8 cellular contexts compared by ENCODE assay signal in genomic region chr16:72501739-72502653, GRCh38.
A peak's percentile ranks its signal among the peaks of the same experiment; 100 is the strongest.
DNase-seq lines count a peak whose midpoint lies in the region; ATAC-seq and TF ChIP-seq lines count a peak whose summit lies in the region.

No MANE protein-coding gene starts in this region.

- no peaks in the 10 kb centered on the region for H3K4me1 Mint-ChIP-seq in stimulated activated effector memory CD8-positive, alpha-beta T cell treated with anti-CD3 and anti-CD28 coated beads, Interleukin-12 subunit alpha, Interleukin-12 subunit beta, amount 100 ng/mL, for 72 hours

- no peaks in the 10 kb centered on the region for H3K9me3 Mint-ChIP-seq in stimulated activated effector memory CD8-positive, alpha-beta T cell treated with anti-CD3 and anti-CD28 coated beads, Interleukin-12 subunit alpha, Interleukin-12 subunit beta, amount 100 ng/mL, for 72 hours

- H4K20me1 ChIP-seq in SK-N-SH (ENCODE audit: insufficient read depth) = no peaks in the 10 kb centered on the region

- no peaks in the 10 kb centered on the region for H3K9me2 ChIP-seq in SK-N-SH

- POLR2A ChIA-PET in HEK293 (lab: Yijun Ruan, JAX) (no interaction called here), SK-N-SH (lab: Yijun Ruan, JAX) (no interaction called here)

- ATAC-seq in left lobe of liver = peak; percentile 88
- ATAC-seq in stimulated activated effector memory CD8-positive, alpha-beta T cell treated with anti-CD3 and anti-CD28 coated beads, Interleukin-12 subunit alpha, Interleukin-12 subunit beta, amount 100 ng/mL, for 72 hours = peak; percentile 62

- H3K4me3 Mint-ChIP-seq in stimulated activated effector memory CD8-positive, alpha-beta T cell treated with anti-CD3 and anti-CD28 coated beads, Interleukin-12 subunit alpha, Interleukin-12 subunit beta, amount 100 ng/mL, for 72 hours = no peak overlapping the region

- no peaks in the 10 kb centered on the region for H3K79me2 ChIP-seq in SK-N-SH (ENCODE audit: insufficient read depth)

- H3K4me1 ChIP-seq in HEK293 (ENCODE audit: control insufficient read depth, insufficient read depth, low read length) (no peaks in the 10 kb centered on the region), SK-N-SH (ENCODE audit: control insufficient read depth in 1 of 2, insufficient read depth in 2 of 2, low read depth in 1 of 2, low read length in 1 of 2) (peaks cover 0 to 16% of the 10 kb centered on the region in 2 experiments; a peak in 1 of 4 replicates)

- no peak overlapping the region for H3K4me2 ChIP-seq in SK-N-SH

- H3K36me3 ChIP-seq in HEK293 (ENCODE audit: control insufficient read depth in 2 of 2, insufficient read depth in 1 of 2, low read length in 2 of 2) (no peaks in the 10 kb centered on the region), SK-N-SH (replicated peaks in 1 of 2; ENCODE audit: control insufficient read depth in 1 of 2, insufficient read depth in 2 of 2, low read length in 1 of 2) (no peaks in the 10 kb centered on the region)

- no peak for TF ChIP-seq EP300 in SK-N-SH (IDR thresholded peaks at IDR 0.05; ENCODE audit: borderline replicate concordance in 1 of 2, low read depth in 1 of 2, low read length in 1 of 2)

- no peaks in the 10 kb centered on the region for H3K9me3 ChIP-seq in HEK293 (ENCODE audit: control insufficient read depth, insufficient read depth, low read depth, low read length)
- H3K9me3 ChIP-seq in SK-N-SH = no peaks in the 10 kb centered on the region

- H3K9ac ChIP-seq in SK-N-SH = no peak overlapping the region

- peak; percentile 99 for TF ChIP-seq RAD21 in SK-N-SH (IDR thresholded peaks at IDR 0.05; ENCODE audit: low read length)

- no peaks in the 10 kb centered on the region for H3F3A ChIP-seq in SK-N-SH (replicated peaks; ENCODE audit: insufficient read depth)

- H3K4me3 ChIP-seq in HEK293 (ENCODE audit: low read depth, low read length) (no peak overlapping the region), SK-N-SH (ENCODE audit: low read depth in 2 of 2, low read length in 1 of 2) (no peak overlapping the region; a peak in 1 of 4 replicates), coronary artery (no peak overlapping the region)

- CTCF ChIA-PET in HEK293 (lab: Yijun Ruan, JAX) (interaction anchor here (0.5 to 2.0 kb wide), 12 partner anchors 8 to 1376 kb away, joined by 3 to 9 read pairs (median 4); no protein-coding TSS in a partner anchor), SK-N-SH (lab: Yijun Ruan, JAX) (interaction anchor here (0.6 to 2.6 kb wide), 26 partner anchors 10 to 1533 kb away, joined by 3 to 9 read pairs (median 3); no protein-coding TSS in a partner anchor)

- H3K27ac ChIP-seq in HEK293 (ENCODE audit: extremely low read depth, low read depth, low read length) = no peak overlapping the region
- peak overlapping the region in 1 of 2 experiments; percentile 69; a peak in 2 of 4 replicates for H3K27ac ChIP-seq in SK-N-SH (ENCODE audit: low read depth in 2 of 2, low read length in 1 of 2)
- H3K27ac ChIP-seq in coronary artery = no peak overlapping the region

- no peak overlapping the region for H2AFZ ChIP-seq in SK-N-SH (ENCODE audit: low read depth)

- 82% methylated on average over 3 of the region's 3 CpGs for WGBS in SK-N-SH (ENCODE audit: low lambda C conversion rate)

- H3K27ac Mint-ChIP-seq in stimulated activated effector memory CD8-positive, alpha-beta T cell treated with anti-CD3 and anti-CD28 coated beads, Interleukin-12 subunit alpha, Interleukin-12 subunit beta, amount 100 ng/mL, for 72 hours = no peak overlapping the region

- peak; percentile 80 for TF ChIP-seq CTCF in HEK293 (tag by site-specific recombination; IDR thresholded peaks at IDR 0.05)
- TF ChIP-seq CTCF in SK-N-SH (IDR thresholded peaks at IDR 0.05) = peak; percentile 96
- TF ChIP-seq CTCF in coronary artery (IDR thresholded peaks at IDR 0.05) = peak; percentile 57

- peak; percentile 10 for DNase-seq in DMS79 treated with DMSO at 0.1 percent for 48 hours (lab: John Stamatoyannopoulos, UW)
- no peak for DNase-seq in DMS79 (lab: John Stamatoyannopoulos, UW)
- DNase-seq in NCI-H1105 (lab: John Stamatoyannopoulos, UW) = peak; percentile 36
- DNase-seq in SK-N-SH = peak; percentile 75
- DNase-seq in coronary artery (ENCODE audit: low spot score) = no peak
- peak; percentile 47 for DNase-seq in left lobe of liver (ENCODE audit: low spot score)
- DNase-seq in stimulated activated effector memory CD8-positive, alpha-beta T cell treated with anti-CD3 and anti-CD28 coated beads, Interleukin-12 subunit alpha, Interleukin-12 subunit beta, amount 100 ng/mL, for 72 hours (ENCODE audit: low spot score in 2 of 2) = peak in 1 of 2 donors; percentile 52

- H3K36me3 Mint-ChIP-seq in stimulated activated effector memory CD8-positive, alpha-beta T cell treated with anti-CD3 and anti-CD28 coated beads, Interleukin-12 subunit alpha, Interleukin-12 subunit beta, amount 100 ng/mL, for 72 hours = no peaks in the 10 kb centered on the region

- no peaks in the 10 kb centered on the region for H3K27me3 ChIP-seq in SK-N-SH (ENCODE audit: insufficient read depth)

TF ChIP-seq in HEK293, 187 proteins besides CTCF, POLR2A, EP300 and RAD21 (continues in another document):
- TF ChIP-seq ZNF544 (tag by site-specific recombination; IDR thresholded peaks at IDR 0.05) = no peak
- 0 out of 2 replicates have a peak, but pooled peaks have one; percentile 14 for TF ChIP-seq ZFHX2 (tag by site-specific recombination; conservative IDR thresholded peaks at IDR 0.05)
- TF ChIP-seq ZEB2 (tag by site-specific recombination; IDR thresholded peaks at IDR 0.05) = no peak
- TF ChIP-seq ZNF654 (tag by site-specific recombination; IDR thresholded peaks at IDR 0.05; ENCODE audit: low read depth) = peak; percentile 88
- no peak for TF ChIP-seq ZNF416 (tag by site-specific recombination; IDR thresholded peaks at IDR 0.05)
- no peak for TF ChIP-seq MEIS1 (CRISPR knock-in tag; IDR thresholded peaks at IDR 0.05; ENCODE audit: borderline replicate concordance)
- TF ChIP-seq PRDM1 (tag by site-specific recombination; IDR thresholded peaks at IDR 0.05) = peak; percentile 84
- TF ChIP-seq ZNF394 (tag by site-specific recombination; IDR thresholded peaks at IDR 0.05; ENCODE audit: borderline replicate concordance) = no peak
- no peak for TF ChIP-seq ZNF843 (tag by site-specific recombination; IDR thresholded peaks at IDR 0.05)
- peak; percentile 41; the same call in 1 of the 2 replicates for TF ChIP-seq ZNF362 (tag by site-specific recombination; IDR thresholded peaks at IDR 0.05)
- no peak for TF ChIP-seq ZNF830 (tag by site-specific recombination; IDR thresholded peaks at IDR 0.05; ENCODE audit: low read depth)

TF ChIP-seq in SK-N-SH, 30 proteins besides CTCF, POLR2A, EP300 and RAD21:
- no peak for TF ChIP-seq USF2 (IDR thresholded peaks at IDR 0.05; ENCODE audit: borderline replicate concordance, low read depth, low read length)
- peak; percentile 85 for TF ChIP-seq SMC3 (IDR thresholded peaks at IDR 0.05; ENCODE audit: low read depth, low read length)
- TF ChIP-seq GATA2 (CRISPR knock-in tag; IDR thresholded peaks at IDR 0.05) = no peak
- TF ChIP-seq MAX (IDR thresholded peaks at IDR 0.05; ENCODE audit: low read depth) = no peak
- no peak for TF ChIP-seq EZH2phosphoT487 (IDR thresholded peaks at IDR 0.05; ENCODE audit: borderline replicate concordance, low read depth)
- no peak for TF ChIP-seq TAF1 (IDR thresholded peaks at IDR 0.05; ENCODE audit: borderline replicate concordance, low read depth, low read length)

Comparison
In these comparisons a context has a peak if more than half of its experiments do, and no peak if none do; other contexts are left out.
1. DNase-seq: peak in DMS79 treated with DMSO at 0.1 percent for 48 hours (single experiment), NCI-H1105 (single experiment), SK-N-SH (single experiment) and left lobe of liver (single experiment); none in DMS79 (single experiment) and coronary artery (single experiment).
2. Peak in every context shown above with its lines, with median percentiles within 50 percentile points of each other: CTCF ChIP-seq.